ENCODE assay signal across 1 cellular context in genomic region chr6:15623282-15624116, GRCh38.
TF ChIP-seq lines count a peak whose summit lies in the region.

No MANE protein-coding gene starts in this region.

TF ChIP-seq in GM23338, 12 proteins besides CTCF, POLR2A, EP300 and RAD21 (continued from another document):
- TF ChIP-seq ETS1 (IDR thresholded peaks at IDR 0.05) = no peak
